32 cellular contexts compared by ENCODE assay signal in genomic region chr2:21633015-21633414, GRCh38.
"Had no signal": no experiment of that assay in that cellular context is flagged by ENCODE, and none has a peak within 500 bp of the region (broad histone marks: within the 10 kb centered on the region; RNA-seq: fewer than 3 reads in every experiment).

No MANE protein-coding gene starts in this region.

- H3K36me3 ChIP-seq: adrenal gland, Peyer's patch, SJSA1 had no signal

- FAIRE-seq: astrocyte, bronchial epithelial cell, TTC549 had no signal

- H3K4me2 ChIP-seq: KMS-11 had no signal

- H3K4me3 ChIP-seq: adrenal gland, body of pancreas, Peyer's patch, SJSA1 had no signal

- H3K27ac ChIP-seq: body of pancreas, KMS-11, Peyer's patch, SJSA1 had no signal

- H3K9me3 ChIP-seq: adrenal gland, body of pancreas, Peyer's patch, SJSA1 had no signal

- ATAC-seq: activated CD4-positive, alpha-beta T cell treated with anti-CD3 and anti-CD28 coated beads for 36 hours; activated CD4-positive, CD25-positive, alpha-beta regulatory T cell treated with anti-CD3 and anti-CD28 coated beads, Interleukin-2, amount 50 U/mL, for 24 hours; activated CD8-positive, alpha-beta T cell treated with anti-CD3 and anti-CD28 coated beads, Interleukin-2, amount 10 ng/mL, durations not matched to agents 7 days and 5 days; activated naive CD4-positive, alpha-beta T cell treated with anti-CD3 and anti-CD28 coated beads, Interleukin-2, amount 50 U/mL, for 72 hours; body of pancreas; PC-3 had no signal

- H3K27me3 ChIP-seq: adrenal gland, body of pancreas, Peyer's patch, SJSA1 had no signal

- H3K4me1 ChIP-seq: adrenal gland, body of pancreas, Peyer's patch, SJSA1 had no signal

- DNase-seq: activated CD4-positive, alpha-beta T cell treated with anti-CD3 and anti-CD28 coated beads for 36 hours; activated CD4-positive, alpha-beta T cell treated with anti-CD3 and anti-CD28 coated beads, Interleukin-2, amount 10 ng/mL, durations not matched to agents 7 days and 5 days; activated CD4-positive, alpha-beta T cell treated with anti-CD3 and anti-CD28 coated beads, Interleukin-2, amount 50 U/mL, for 48 hours; activated CD8-positive, alpha-beta T cell treated with anti-CD3 and anti-CD28 coated beads, Interleukin-2, amount 10 ng/mL, durations not matched to agents 7 days and 5 days; activated gamma-delta T cell treated with Interleukin-2 at 50 U/mL for 16 hours; activated naive CD4-positive, alpha-beta T cell treated with anti-CD3 and anti-CD28 coated beads for 36 hours; activated T-cell treated with anti-CD3 and anti-CD28 coated beads, Interleukin-2, amount 50 U/mL, for 24 hours; body of pancreas; caudate nucleus; cerebellar nuclear complex; MM.1S; MV-4-11; NCI-H1092; NCI-H1436 treated with DMSO at 0.1 percent for 48 hours; NCI-H1694 treated with DMSO at 0.1 percent for 48 hours; NCI-H2029 treated with DMSO at 0.1 percent for 48 hours; NCI-H2107; NCI-H2171; NCI-H510A; NK-92 treated with Interleukin-12 subunit alpha and Interleukin-12 subunit beta, amount 100 ng/mL, for 24 hours; PC-3; Peyer's patch; RPMI8226; SHP77 treated with DMSO at 0.1 percent for 48 hours had no signal

- H3K9ac ChIP-seq: KMS-11 had no signal
